1 cellular context compared by ENCODE assay signal in the genomic region with DNA sequence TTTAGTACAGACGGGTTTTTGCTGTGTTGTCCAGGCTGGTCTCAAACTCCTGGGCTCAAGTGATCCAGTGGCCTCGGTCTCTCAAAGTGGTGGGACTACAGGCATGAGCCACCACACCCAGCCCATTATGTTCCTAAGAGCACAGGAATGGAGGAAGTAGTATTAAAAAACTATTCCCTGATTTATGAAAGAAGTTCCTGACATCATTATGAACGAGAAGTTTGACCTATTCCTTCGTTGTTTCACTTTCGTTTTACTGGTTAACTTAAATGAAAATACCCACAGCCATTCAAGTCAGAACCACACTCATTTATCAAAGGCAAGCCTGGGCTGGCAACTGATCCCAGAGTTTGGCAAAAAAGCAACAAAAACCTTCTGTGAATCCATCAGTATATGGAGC.
TF ChIP-seq lines count a peak whose summit lies in the region.

No MANE protein-coding gene starts in this region.

TF ChIP-seq in K562, 482 proteins besides CTCF, POLR2A, EP300 and RAD21 (continued from another document):
- TF ChIP-seq SRSF3 (IDR thresholded peaks at IDR 0.05; ENCODE audit: insufficient read depth, low read length) (no peak), ZNF133 (CRISPR knock-in tag; IDR thresholded peaks at IDR 0.05) (no peak), ATF1 (CRISPR knock-in tag; IDR thresholded peaks at IDR 0.05) (no peak), ATF1 (tag; IDR thresholded peaks at IDR 0.05) (peak; percentile 10; the same call in 1 of the 2 replicates)
- TF ChIP-seq, protein P1, sequence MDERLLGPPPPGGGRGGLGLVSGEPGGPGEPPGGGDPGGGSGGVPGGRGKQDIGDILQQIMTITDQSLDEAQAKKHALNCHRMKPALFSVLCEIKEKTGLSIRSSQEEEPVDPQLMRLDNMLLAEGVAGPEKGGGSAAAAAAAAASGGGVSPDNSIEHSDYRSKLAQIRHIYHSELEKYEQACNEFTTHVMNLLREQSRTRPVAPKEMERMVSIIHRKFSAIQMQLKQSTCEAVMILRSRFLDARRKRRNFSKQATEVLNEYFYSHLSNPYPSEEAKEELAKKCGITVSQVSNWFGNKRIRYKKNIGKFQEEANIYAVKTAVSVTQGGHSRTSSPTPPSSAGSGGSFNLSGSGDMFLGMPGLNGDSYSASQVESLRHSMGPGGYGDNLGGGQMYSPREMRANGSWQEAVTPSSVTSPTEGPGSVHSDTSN (CRISPR knock-in tag; IDR thresholded peaks at IDR 0.05; ENCODE audit: low read depth), result no peak
- TF ChIP-seq, protein P1 (tag; conservative IDR thresholded peaks at IDR 0.05; ENCODE audit: low read depth), result peak; percentile 53
- TF ChIP-seq, protein P2, sequence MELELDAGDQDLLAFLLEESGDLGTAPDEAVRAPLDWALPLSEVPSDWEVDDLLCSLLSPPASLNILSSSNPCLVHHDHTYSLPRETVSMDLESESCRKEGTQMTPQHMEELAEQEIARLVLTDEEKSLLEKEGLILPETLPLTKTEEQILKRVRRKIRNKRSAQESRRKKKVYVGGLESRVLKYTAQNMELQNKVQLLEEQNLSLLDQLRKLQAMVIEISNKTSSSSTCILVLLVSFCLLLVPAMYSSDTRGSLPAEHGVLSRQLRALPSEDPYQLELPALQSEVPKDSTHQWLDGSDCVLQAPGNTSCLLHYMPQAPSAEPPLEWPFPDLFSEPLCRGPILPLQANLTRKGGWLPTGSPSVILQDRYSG (tag; conservative IDR thresholded peaks at IDR 0.05; ENCODE audit: low read depth), result 0 out of 2 replicates have a peak, but pooled peaks have one; percentile 29
- TF ChIP-seq, protein P3, sequence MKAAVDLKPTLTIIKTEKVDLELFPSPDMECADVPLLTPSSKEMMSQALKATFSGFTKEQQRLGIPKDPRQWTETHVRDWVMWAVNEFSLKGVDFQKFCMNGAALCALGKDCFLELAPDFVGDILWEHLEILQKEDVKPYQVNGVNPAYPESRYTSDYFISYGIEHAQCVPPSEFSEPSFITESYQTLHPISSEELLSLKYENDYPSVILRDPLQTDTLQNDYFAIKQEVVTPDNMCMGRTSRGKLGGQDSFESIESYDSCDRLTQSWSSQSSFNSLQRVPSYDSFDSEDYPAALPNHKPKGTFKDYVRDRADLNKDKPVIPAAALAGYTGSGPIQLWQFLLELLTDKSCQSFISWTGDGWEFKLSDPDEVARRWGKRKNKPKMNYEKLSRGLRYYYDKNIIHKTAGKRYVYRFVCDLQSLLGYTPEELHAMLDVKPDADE (conservative IDR thresholded peaks at IDR 0.05; ENCODE audit: control insufficient read depth, low read depth, low read length), result no peak
TF ChIP-seq in K562: peak in this region for 3.
